Comparison of ENCODE assay signal across 8 cellular contexts in genomic region chr7:134593530-134594392, GRCh38. TPM values are rescaled to one million over a fixed set of nuclear protein-coding genes. Genes with fewer than 3 reads are reported as not detected.
DNase-seq lines count a peak whose midpoint lies in the region; ATAC-seq and TF ChIP-seq lines count a peak whose summit lies in the region.

No MANE protein-coding gene starts in this region.

- H3K4me1 ChIP-seq in cardiac muscle cell (ENCODE audit: low read depth) = peaks cover 6% of the 10 kb centered on the region
- H3K4me1 ChIP-seq in psoas muscle = peaks cover 14% of the 10 kb centered on the region

- no peak overlapping the region for H3K27ac ChIP-seq in WERI-Rb-1
- peak overlapping the region; percentile 59 for H3K27ac ChIP-seq in cardiac muscle cell
- H3K27ac ChIP-seq in psoas muscle = peak overlapping the region; percentile 57

- H3K27me3 ChIP-seq in WERI-Rb-1 (ENCODE audit: insufficient read depth, low read depth, severe bottlenecking) (no peaks in the 10 kb centered on the region), cardiac muscle cell (no peaks in the 10 kb centered on the region), psoas muscle (ENCODE audit: insufficient read depth in 3 of 3, low read length in 2 of 3) (no peaks in the 10 kb centered on the region)

- intact Hi-C loops in psoas muscle (cut with DNase I) = no loop called here

- WGBS in psoas muscle, 3 donors = 63 to 72% (median 67%) methylated on average over 8 of the region's 8 CpGs

- H3K4me3 ChIP-seq in WERI-Rb-1 (ENCODE audit: low read depth, low read length) (no peak overlapping the region), cardiac muscle cell (no peak overlapping the region), psoas muscle (no peak overlapping the region)

- DNase-seq in EL (peak; percentile 84), WERI-Rb-1 (peak; percentile 13), cardiac muscle cell (ENCODE audit: low read depth in 1 of 2, low spot score in 1 of 2) (peak; percentile 44 to 94), psoas muscle (peak; percentile 61), NCI-H1930 (lab: John Stamatoyannopoulos, UW) (no peak), GM19238 (ENCODE audit: insufficient read length, low spot score) (no peak)
- no peak for DNase-seq in stimulated activated CD8-positive, alpha-beta memory T cell treated with anti-CD3 and anti-CD28 coated beads, Interleukin-4, amount 100 ng/mL, for 48 hours

- H3K36me3 ChIP-seq in WERI-Rb-1 (no peaks in the 10 kb centered on the region), cardiac muscle cell (no peaks in the 10 kb centered on the region), psoas muscle (ENCODE audit: insufficient read depth in 1 of 2, low read depth in 1 of 2) (no peaks in the 10 kb centered on the region)

- H3K9me3 ChIP-seq in WERI-Rb-1 (ENCODE audit: severe bottlenecking) = peaks cover 15% of the 10 kb centered on the region
- no peaks in the 10 kb centered on the region for H3K9me3 ChIP-seq in cardiac muscle cell (ENCODE audit: low read depth)
- H3K9me3 ChIP-seq in psoas muscle = no peaks in the 10 kb centered on the region

- ATAC-seq in psoas muscle = peak in 2 of 4 donors; percentile 25 to 39
- ATAC-seq in GM18498 (IDR thresholded peaks at IDR 0.05; ENCODE audit: unreplicated experiment) = no peak

- TF ChIP-seq CTCF in WERI-Rb-1 (IDR thresholded peaks at IDR 0.05; ENCODE audit: low read depth, low read length) = no peak
- no peak for TF ChIP-seq CTCF in cardiac muscle cell (IDR thresholded peaks at IDR 0.05; ENCODE audit: low read depth, low read length)
- no peak for TF ChIP-seq CTCF in psoas muscle (IDR thresholded peaks at IDR 0.05)

RNA-seq across cellular contexts. Expression of gene AKR1B15, which starts 44.9 kb away (rescaled TPM):
- total RNA-seq in cardiac muscle cell (0.21 and 1.6 TPM in 2 replicates), psoas muscle (10 to 100 TPM; 16.3 to 49.9 (median 36.9) TPM)
- polyA plus RNA-seq in cardiac muscle cell (1.3 and 2.6 TPM in 2 replicates), psoas muscle (10 to 100 TPM in 2 of 3 donors, 1 to 10 TPM in 1; 6.5 to 16.5 (median 13.5) TPM)

RNA-seq across cellular contexts. Expression of gene BPGM, which starts 52.9 kb away (rescaled TPM):
- total RNA-seq in cardiac muscle cell (15.2 and 20.1 TPM in 2 replicates), psoas muscle (10 to 100 TPM; 10.1 to 14.9 (median 12.4) TPM)
- polyA plus RNA-seq in cardiac muscle cell (21.2 and 32.2 TPM in 2 replicates), psoas muscle (10 to 100 TPM; 25.3 to 55.7 (median 54.4) TPM)

Comparison
In these comparisons a context has a peak if more than half of its experiments do, and no peak if none do; other contexts are left out.
1. DNase-seq: peak in EL (single experiment), WERI-Rb-1 (single experiment), cardiac muscle cell (2 of 2) and psoas muscle (2 of 2); none in NCI-H1930 (0 of 2), GM19238 (single experiment) and stimulated activated CD8-positive, alpha-beta memory T cell treated with anti-CD3 and anti-CD28 coated beads, Interleukin-4, amount 100 ng/mL, for 48 hours (single experiment).